ENCODE assay signal across 11 cellular contexts in genomic region chrX:119687661-119688413, GRCh38. TPM values are rescaled to one million over a fixed set of nuclear protein-coding genes. Genes with fewer than 3 reads are reported as not detected.
A peak's percentile ranks its signal among the peaks of the same experiment; 100 is the strongest.
DNase-seq lines count a peak whose midpoint lies in the region; ATAC-seq and TF ChIP-seq lines count a peak whose summit lies in the region.
"Had no signal": no experiment of that assay in that cellular context is flagged by ENCODE, and none has a peak within 500 bp of the region (broad histone marks: within the 10 kb centered on the region; RNA-seq: fewer than 3 reads in every experiment).

No MANE protein-coding gene starts in this region.

- no peaks in the 10 kb centered on the region for H3K36me3 ChIP-seq in gastroesophageal sphincter

- H3K4me3 Mint-ChIP-seq in T-cell (peak overlapping the region; percentile 93 to 96 (median 94)), chondrocyte (ENCODE audit: unreplicated experiment) (no peak overlapping the region)

- CTCF ChIA-PET in T-cell (lab: Charles Lee), result interaction anchor here (0.7 to 1.5 kb wide), 3 partner anchors 11 to 42 kb away, joined by 4 to 5 read pairs (median 4); no protein-coding TSS in a partner anchor

- DNase-seq in AG10803 (ENCODE audit: low read depth) (peak; percentile 54), GM03348 (ENCODE audit: low spot score) (peak; percentile 22), T-cell (peak in 1 of 34 experiments; percentile 37), SIG-M5 treated with dmso at 0.1 percent for 504 hours (lab: John Stamatoyannopoulos, UW; ENCODE audit: unreplicated experiment) (no peak), chondrocyte (ENCODE audit: low spot score) (no peak), NCI-H2171 (lab: John Stamatoyannopoulos, UW) (no peak), globus pallidus (ENCODE audit: low spot score) (no peak)
- DNase-seq: IMR-90, NCI-H2081 treated with DMSO at 0.1 percent for 48 hours had no signal

- POLR2A ChIA-PET in T-cell (lab: Charles Lee), result interaction anchor here in 1 of 2 donors (0.6 to 1.2 kb wide), 4 partner anchors 9 to 108 kb away, joined by 3 to 11 read pairs (median 6); no protein-coding TSS in a partner anchor

- H3K27ac ChIP-seq in gastroesophageal sphincter, result peak overlapping the region in 3 of 4 donors; percentile 62 to 85 (median 80)
- H3K27ac ChIP-seq: C4-2B had no signal

- TF ChIP-seq CTCF in AG10803 (conservative IDR thresholded peaks at IDR 0.05; ENCODE audit: low read length) (no peak), gastroesophageal sphincter (IDR thresholded peaks at IDR 0.05) (no peak), chondrocyte (IDR thresholded peaks at IDR 0.05) (no peak)

- H3K4me1 Mint-ChIP-seq in T-cell (peaks cover 65 to 81% (median 76%) of the 10 kb centered on the region in 3 donors), chondrocyte (ENCODE audit: low read depth) (peaks cover 45% of the 10 kb centered on the region)

- peaks cover 0 to 52% (median 6%) of the 10 kb centered on the region in 3 donors for H3K4me1 ChIP-seq in gastroesophageal sphincter

- no peaks in the 10 kb centered on the region for H3K36me3 Mint-ChIP-seq in T-cell
- no peaks in the 10 kb centered on the region for H3K36me3 Mint-ChIP-seq in chondrocyte (ENCODE audit: low read depth)

- TF ChIP-seq POLR2A in gastroesophageal sphincter (IDR thresholded peaks at IDR 0.05), result no peak

- H3K4me3 ChIP-seq in AG10803 (ENCODE audit: low read length) (no peak overlapping the region), gastroesophageal sphincter (no peak overlapping the region)

- peak overlapping the region; percentile 94 to 98 for H3K27ac Mint-ChIP-seq in T-cell
- H3K27ac Mint-ChIP-seq in chondrocyte (ENCODE audit: unreplicated experiment), result no peak overlapping the region

- H3K27me3 ChIP-seq in gastroesophageal sphincter, result no peaks in the 10 kb centered on the region

- no peak for TF ChIP-seq EP300 in gastroesophageal sphincter (IDR thresholded peaks at IDR 0.05)

- H3K9me3 ChIP-seq in gastroesophageal sphincter, result no peaks in the 10 kb centered on the region

- 16% methylated on average over 4 of the region's 5 CpGs; no CpG with 5 or more reads in 1 of the 2 donors for WGBS in gastroesophageal sphincter (ENCODE audit: low coverage in 1 of 2), 2 donors

- H3K27me3 Mint-ChIP-seq in T-cell (no peaks in the 10 kb centered on the region), chondrocyte (ENCODE audit: low read depth) (no peaks in the 10 kb centered on the region)

- ATAC-seq in T-cell (replicated peaks in 1 of 4) (no peak), gastroesophageal sphincter (no peak)

- H3K9me3 Mint-ChIP-seq in T-cell (no peaks in the 10 kb centered on the region), chondrocyte (ENCODE audit: low read depth) (no peaks in the 10 kb centered on the region)

RNA-seq across cellular contexts. Expression of gene SEPTIN6, which starts 5.1 kb away (rescaled TPM):
- total RNA-seq in T-cell, result 100 to 1,000 TPM; 171 to 269 (median 206) TPM
- total RNA-seq in gastroesophageal sphincter, result 10 to 100 TPM; 19.3 to 97.9 (median 40.6) TPM
- total RNA-seq in chondrocyte, result 29.0 to 32.5 TPM (median 29.1 TPM) in 3 replicates

Comparison
In these comparisons a context has a peak if more than half of its experiments do, and no peak if none do; other contexts are left out.
1. DNase-seq: peak in AG10803 (single experiment) and GM03348 (single experiment); none in SIG-M5 treated with dmso at 0.1 percent for 504 hours (single experiment), chondrocyte (single experiment), NCI-H2171 (single experiment) and globus pallidus (single experiment).